22 cellular contexts compared by ENCODE assay signal in genomic region chr3:40588406-40588805, GRCh38.
A peak's percentile ranks its signal among the peaks of the same experiment; 100 is the strongest.
DNase-seq lines count a peak whose midpoint lies in the region; FAIRE-seq and TF ChIP-seq lines count a peak whose summit lies in the region.
"Had no signal": no experiment of that assay in that cellular context is flagged by ENCODE, and none has a peak within 500 bp of the region (broad histone marks: within the 10 kb centered on the region; RNA-seq: fewer than 3 reads in every experiment).

No MANE protein-coding gene starts in this region.

- H3K18ac ChIP-seq in mesendoderm (ENCODE audit: low read length): no peak overlapping the region

- no peaks in the 10 kb centered on the region for H3K79me2 ChIP-seq in mesendoderm (ENCODE audit: control insufficient read depth, insufficient read depth, low read length)

- H3K4me1 ChIP-seq in mesendoderm (ENCODE audit: control insufficient read depth, low read depth, low read length): no peaks in the 10 kb centered on the region
- H3K4me1 ChIP-seq: lower lobe of right lung had no signal

- H3K23ac ChIP-seq in mesendoderm (ENCODE audit: low read length): no peak overlapping the region

- FAIRE-seq in RCC 7860 (lab: Jason Lieb, UNC): no peak
- FAIRE-seq: HTR-8/SVneo had no signal

- no peak overlapping the region for H4K8ac ChIP-seq in mesendoderm (ENCODE audit: low read depth, low read length)

- H3K27me3 ChIP-seq in mesendoderm (ENCODE audit: insufficient read depth, low read length, poor library complexity): no peaks in the 10 kb centered on the region
- H3K27me3 ChIP-seq: sigmoid colon, upper lobe of left lung had no signal

- in situ Hi-C loops in T47D (cut with HindIII; ENCODE audit: low pct_unique_long_range_greater_than_20kb, low sequenced_read_pairs): no loop called here

- H3K27ac Mint-ChIP-seq in mesothelial cell of epicardium: no peak overlapping the region
- H3K27ac Mint-ChIP-seq: activated CD8-positive, alpha-beta T cell treated with anti-CD3 and anti-CD28 coated beads for 36 hours; activated T-helper 2 cell treated with anti-CD3 and anti-CD28 coated beads, Interferon-gamma antibody, Interleukin-2, Interleukin-4, amounts not matched to agents 10 μg/mL and 5 μg/mL and 100 μg/mL, durations not matched to agents 14 hours and 24 hours and 36 hours had no signal

- no peak overlapping the region for H4K5ac ChIP-seq in mesendoderm (ENCODE audit: low read length)

- no peak overlapping the region for H2BK5ac ChIP-seq in mesendoderm (ENCODE audit: low read length)

- no peaks in the 10 kb centered on the region for H3K79me1 ChIP-seq in mesendoderm (ENCODE audit: low read length)

- no peak overlapping the region for H3K56ac ChIP-seq in mesendoderm (ENCODE audit: low read length)

- H3K9ac ChIP-seq in mesendoderm (ENCODE audit: low read length): no peak overlapping the region

- WGBS in mesendoderm (ENCODE audit: extremely low coverage, insufficient coverage, low lambda C conversion rate): no CpG with 5 or more reads among the region's 5 CpGs

- H2BK15ac ChIP-seq in mesendoderm (replicated peaks; ENCODE audit: low read depth): no peak overlapping the region

- DNase-seq in DMS53 (lab: John Stamatoyannopoulos, UW): peak; percentile 6
- no peak for DNase-seq in DMS53 treated with DMSO at 0.1 percent for 48 hours (lab: John Stamatoyannopoulos, UW; ENCODE audit: unreplicated experiment)
- peak; percentile 5 to 62 for DNase-seq in T47D (ENCODE audit: low read depth in 1 of 2, low spot score in 1 of 2)
- DNase-seq in mesendoderm: peak; percentile 51
- DNase-seq in glomerular visceral epithelial cell (ENCODE audit: extremely low spot score): no peak
- DNase-seq in RCC 7860 (ENCODE audit: low spot score): no peak
- DNase-seq in mesothelial cell of epicardium (ENCODE audit: low spot score in 2 of 2, unreplicated experiment in 2 of 2): no peak
- DNase-seq: 8988T; activated CD8-positive, alpha-beta T cell treated with anti-CD3 and anti-CD28 coated beads for 36 hours; aorta; C1 segment of cervical spinal cord; lower lobe of right lung; NCI-H1048; NCI-H510A treated with DMSO at 0.1 percent for 48 hours; Right ventricle myocardium superior; sigmoid colon; stimulated activated CD4-positive, alpha-beta T cell treated with anti-CD3 and anti-CD28 coated beads, Interleukin-4, amount 100 ng/mL, for 24 hours; T1000; upper lobe of left lung had no signal

- H2AK5ac ChIP-seq in mesendoderm (ENCODE audit: low read length): no peak overlapping the region

- H3K36me3 ChIP-seq in mesendoderm (ENCODE audit: control insufficient read depth, insufficient read depth, low read length): no peaks in the 10 kb centered on the region
- H3K36me3 ChIP-seq: lower lobe of right lung, sigmoid colon, upper lobe of left lung had no signal

- no peak overlapping the region for H3K4me3 Mint-ChIP-seq in mesothelial cell of epicardium
- H3K4me3 Mint-ChIP-seq: activated CD8-positive, alpha-beta T cell treated with anti-CD3 and anti-CD28 coated beads for 36 hours had no signal

- H3K4ac ChIP-seq in mesendoderm (ENCODE audit: low read depth, low read length): no peak overlapping the region

- no peak overlapping the region for H3K4me2 ChIP-seq in mesendoderm (ENCODE audit: low read length)

- no peaks in the 10 kb centered on the region for H3K36me3 Mint-ChIP-seq in mesothelial cell of epicardium

- peaks cover 2% of the 10 kb centered on the region for H3K27me3 Mint-ChIP-seq in mesothelial cell of epicardium (ENCODE audit: low read depth)

- peaks cover 21% of the 10 kb centered on the region for H3K4me1 Mint-ChIP-seq in mesothelial cell of epicardium

- no peak overlapping the region for H3K4me3 ChIP-seq in mesendoderm (ENCODE audit: low read length)
- H3K4me3 ChIP-seq: lower lobe of right lung, sigmoid colon, upper lobe of left lung had no signal

- H2BK120ac ChIP-seq in mesendoderm (ENCODE audit: low read depth, low read length): no peak overlapping the region

- TF ChIP-seq CTCF in LNCAP (IDR thresholded peaks at IDR 0.05) (peak; percentile 18; the same call in 1 of the 2 replicates), mesothelial cell of epicardium (IDR thresholded peaks at IDR 0.05; ENCODE audit: unreplicated experiment) (no peak)

- H3K27ac ChIP-seq in mesendoderm (ENCODE audit: low read depth, low read length): no peak overlapping the region
- H3K27ac ChIP-seq: lower lobe of right lung, sigmoid colon, upper lobe of left lung had no signal

- H3K9me3 Mint-ChIP-seq in mesothelial cell of epicardium: peaks cover 7% of the 10 kb centered on the region
- H3K9me3 Mint-ChIP-seq: activated CD8-positive, alpha-beta T cell treated with anti-CD3 and anti-CD28 coated beads for 36 hours; activated T-helper 2 cell treated with anti-CD3 and anti-CD28 coated beads, Interferon-gamma antibody, Interleukin-2, Interleukin-4, amounts not matched to agents 10 μg/mL and 5 μg/mL and 100 μg/mL, durations not matched to agents 14 hours and 24 hours and 36 hours had no signal

Comparison
In these comparisons a context has a peak if more than half of its experiments do, and no peak if none do; other contexts are left out.
1. DNase-seq: peak in DMS53 (single experiment), T47D (2 of 2) and mesendoderm (single experiment); none in DMS53 treated with DMSO at 0.1 percent for 48 hours (single experiment), glomerular visceral epithelial cell (single experiment), RCC 7860 (single experiment) and mesothelial cell of epicardium (0 of 2).